Comparison of ENCODE assay signal across 9 cellular contexts in genomic region chr3:49005998-49006397, GRCh38. TPM values are rescaled to one million over a fixed set of nuclear protein-coding genes. Genes with fewer than 3 reads are reported as not detected.
DNase-seq lines count a peak whose midpoint lies in the region; ATAC-seq and TF ChIP-seq lines count a peak whose summit lies in the region.
"Had no signal": no experiment of that assay in that cellular context is flagged by ENCODE, and none has a peak within 500 bp of the region (broad histone marks: within the 10 kb centered on the region; RNA-seq: fewer than 3 reads in every experiment).

No MANE protein-coding gene starts in this region.

- POLR2A ChIA-PET in IMR-90 (lab: Charles Lee; ENCODE audit: unreplicated experiment), result interaction anchor here (0.6 kb wide), 1 partner anchor 23 kb away, joined by 3 read pairs; the partner anchor contains the start of gene IMPDH2

- no peak for TF ChIP-seq POLR2A in IMR-90 (IDR thresholded peaks at IDR 0.05; ENCODE audit: low read depth, low read length)

- peak overlapping the region; percentile 99 for H2AK9ac ChIP-seq in IMR-90 (replicated peaks; ENCODE audit: low read depth, low read length, poor library complexity)

- H3K27ac ChIP-seq in IMR-90 (ENCODE audit: insufficient read depth, low read length) (peak overlapping the region; percentile 79; the same call in 1 of the 2 replicates), neural cell (ENCODE audit: low read length) (peak overlapping the region; percentile 69)

- peak overlapping the region; percentile 91 for H3K23ac ChIP-seq in IMR-90 (ENCODE audit: low read depth, low read length)

- H3K27me3 ChIP-seq in IMR-90 (ENCODE audit: control insufficient read depth, insufficient read depth, low read length) (no peaks in the 10 kb centered on the region), neural cell (ENCODE audit: insufficient read depth, low read depth, low read length) (no peaks in the 10 kb centered on the region)
- H3K27me3 ChIP-seq: SJSA1 had no signal

- H3K79me1 ChIP-seq in IMR-90 (ENCODE audit: low read depth in 1 of 2, low read length in 2 of 2), result peaks cover 0 to 42% of the 10 kb centered on the region in 2 experiments; a peak in 2 of 4 replicates

- intact Hi-C loops in IMR-90 (cut with micrococcal nuclease), result loop anchor here (2.0 kb wide), 1 partner anchor 17 kb away; no protein-coding TSS in a partner anchor

- H3K9ac ChIP-seq in IMR-90 (ENCODE audit: low read depth, low read length) (no peak overlapping the region), neural cell (ENCODE audit: low read length) (peak overlapping the region; percentile 100)

- no peak overlapping the region for H3K56ac ChIP-seq in IMR-90 (ENCODE audit: extremely low read depth, insufficient read depth, low read length)

- peaks cover 3% of the 10 kb centered on the region; the same call in 1 of the 2 replicates for H3K36me3 ChIP-seq in IMR-90 (ENCODE audit: control insufficient read depth, insufficient read depth, low read length)
- no peaks in the 10 kb centered on the region for H3K36me3 ChIP-seq in neural cell (ENCODE audit: insufficient read depth, low read length)

- peaks cover 25% of the 10 kb centered on the region for H3K79me2 ChIP-seq in neural cell (replicated peaks; ENCODE audit: insufficient read depth, low read length)

- peak overlapping the region; percentile 83 to 98; a peak in 3 of 4 replicates for H4K8ac ChIP-seq in IMR-90 (ENCODE audit: low read depth in 2 of 2, low read length in 2 of 2)

- no peak overlapping the region; the same call in 2 of the 3 replicates for H2BK15ac ChIP-seq in IMR-90 (ENCODE audit: low read depth, low read length)

- DNase-seq in AG10803 (ENCODE audit: low read depth) (no peak), IMR-90 (no peak), cardiac fibroblast (ENCODE audit: low read depth in 2 of 2) (no peak), NCI-H2227 (lab: John Stamatoyannopoulos, UW; ENCODE audit: unreplicated experiment) (no peak), cortex of kidney (lab: John Stamatoyannopoulos, UW) (no peak)
- DNase-seq in effector CD4-positive, alpha-beta T cell, result no peak

- peak overlapping the region; percentile 71; the same call in 1 of the 2 replicates for H3K4me2 ChIP-seq in IMR-90 (ENCODE audit: low read depth, low read length)
- H3K4me2 ChIP-seq in neural cell (ENCODE audit: low read length), result no peak overlapping the region

- H3F3A ChIP-seq in neural cell (ENCODE audit: insufficient read depth, low read length, poor library complexity, severe bottlenecking), result no peaks in the 10 kb centered on the region

- H2AK5ac ChIP-seq in IMR-90 (ENCODE audit: low read depth, low read length), result peak overlapping the region; percentile 87

- 0 out of 2 replicates have a peak overlapping the region, but pooled peaks have one; percentile 88 for H3K14ac ChIP-seq in IMR-90 (replicated peaks; ENCODE audit: low read depth, low read length)

- dilution Hi-C loops in IMR-90 (cut with HindIII; ENCODE audit: low sequenced_read_pairs, unreplicated experiment), result no loop called here

- in situ Hi-C loops in IMR-90 (cut with MboI; ENCODE audit: low sequenced_read_pairs), result no loop called here

- TF ChIP-seq EP300 in neural cell (conservative IDR thresholded peaks at IDR 0.05; ENCODE audit: poor library complexity, severe bottlenecking), result no peak

- H2BK20ac ChIP-seq in IMR-90 (ENCODE audit: low read depth, low read length), result no peak overlapping the region

- H3K9me3 ChIP-seq in IMR-90 (ENCODE audit: control insufficient read depth, insufficient read depth, low read length) (no peaks in the 10 kb centered on the region), neural cell (ENCODE audit: low read length) (no peaks in the 10 kb centered on the region)
- H3K9me3 ChIP-seq: SJSA1 had no signal

- no peak overlapping the region for H3K18ac ChIP-seq in IMR-90 (ENCODE audit: low read depth, low read length)

- ATAC-seq in IMR-90 (ENCODE audit: low read depth) (no peak), HG03342 (IDR thresholded peaks at IDR 0.05; ENCODE audit: unreplicated experiment) (no peak)

- H2BK5ac ChIP-seq in IMR-90 (ENCODE audit: low read depth, low read length, poor library complexity, severe bottlenecking), result no peak overlapping the region

- peak overlapping the region; percentile 95 for H2AFZ ChIP-seq in IMR-90 (replicated peaks; ENCODE audit: low read length, poor library complexity)
- no peak overlapping the region for H2AFZ ChIP-seq in neural cell (ENCODE audit: low read depth, low read length)

- H4K20me1 ChIP-seq in IMR-90 (ENCODE audit: insufficient read depth, low read length), result peaks cover 18% of the 10 kb centered on the region
- H4K20me1 ChIP-seq in neural cell (ENCODE audit: insufficient read depth), result peaks cover 4% of the 10 kb centered on the region

- peak overlapping the region; percentile 88 for H3K4ac ChIP-seq in IMR-90 (ENCODE audit: low read depth, low read length)

- H3K4me3 ChIP-seq in AG10803 (ENCODE audit: low read length) (peak overlapping the region; percentile 75), IMR-90 (ENCODE audit: insufficient read depth, low read depth, low read length) (no peak overlapping the region), cardiac fibroblast (replicated peaks in 1 of 2; ENCODE audit: low read depth in 2 of 2, low read length in 2 of 2) (peak overlapping the region; percentile 64 to 88), neural cell (ENCODE audit: low read length) (peak overlapping the region; percentile 100)

- H3K9me1 ChIP-seq in IMR-90 (ENCODE audit: insufficient read depth, low read length), result peaks cover 21% of the 10 kb centered on the region

- CTCF ChIA-PET in IMR-90 (lab: Yijun Ruan, JAX), result no interaction called here

- no TSS peak for BruUV-seq in IMR-90 (replicated peaks; lab: Mats Ljungman, UMichigan)

- TF ChIP-seq RAD21 in IMR-90 (IDR thresholded peaks at IDR 0.05; ENCODE audit: low read length), result no peak
- TF ChIP-seq RAD21 in neural cell (conservative IDR thresholded peaks at IDR 0.05), result no peak

- peak overlapping the region; percentile 53 for H4K5ac ChIP-seq in IMR-90 (ENCODE audit: low read depth, low read length)

- peaks cover 11% of the 10 kb centered on the region for H3K4me1 ChIP-seq in IMR-90 (ENCODE audit: control insufficient read depth, insufficient read depth, low read length)

- H3K9me2 ChIP-seq in neural cell (ENCODE audit: insufficient read depth, low read length), result no peaks in the 10 kb centered on the region

- no peak overlapping the region for H2BK120ac ChIP-seq in IMR-90 (ENCODE audit: low read depth, low read length)

- 93% methylated on average over 2 of the region's 5 CpGs; no CpG with 5 or more reads in 1 of the 2 experiments for WGBS in IMR-90 (ENCODE audit: extremely low coverage in 2 of 2, insufficient read length in 1 of 2), 2 experiments

- TF ChIP-seq CTCF in AG10803 (conservative IDR thresholded peaks at IDR 0.05; ENCODE audit: low read length), result no peak
- no peak for TF ChIP-seq CTCF in IMR-90 (conservative IDR thresholded peaks at IDR 0.05; ENCODE audit: low read depth, low read length)
- TF ChIP-seq CTCF in cardiac fibroblast (IDR thresholded peaks at IDR 0.05; ENCODE audit: low read depth, low read length), result no peak
- no peak for TF ChIP-seq CTCF in neural cell (IDR thresholded peaks at IDR 0.05; ENCODE audit: poor library complexity, severe bottlenecking)

- peak overlapping the region; percentile 58; the same call in 1 of the 2 replicates for H4K91ac ChIP-seq in IMR-90 (ENCODE audit: insufficient read depth, low read depth, low read length)

TF ChIP-seq in IMR-90, 13 proteins besides CTCF, POLR2A, EP300 and RAD21 (continues in another document):
- no peak for TF ChIP-seq MAFK (IDR thresholded peaks at IDR 0.05; ENCODE audit: low read depth, low read length)
- no peak for TF ChIP-seq SMC3 (IDR thresholded peaks at IDR 0.05; ENCODE audit: low read depth, low read length)
- TF ChIP-seq FOS (IDR thresholded peaks at IDR 0.05; ENCODE audit: low read depth, low read length), result no peak
- no peak for TF ChIP-seq RCOR1 (IDR thresholded peaks at IDR 0.05; ENCODE audit: insufficient replicate concordance, low read length)

TF ChIP-seq in neural cell, 6 proteins besides CTCF, POLR2A, EP300 and RAD21 (continues in another document):
- no peak for TF ChIP-seq SMC3 (conservative IDR thresholded peaks at IDR 0.05; ENCODE audit: poor library complexity)
- TF ChIP-seq TAF1 (IDR thresholded peaks at IDR 0.05; ENCODE audit: low read depth), result no peak

RNA-seq across cellular contexts. Expression of gene WDR6, which starts 1.2 kb away (rescaled TPM):
- 55.8 and 60.9 TPM in 2 replicates for total RNA-seq in IMR-90 (2012; rRNA removed)
- 160 and 172 TPM in 2 replicates for polyA plus RNA-seq in IMR-90 (2012; rRNA removed)
- 97.3 and 121 TPM in 2 replicates for polyA plus RNA-seq in IMR-90 (2012; cell fraction: cytosol; rRNA removed)
- 1,034 and 1,622 TPM in 2 replicates for polyA plus RNA-seq in IMR-90 (2012; cell fraction: nucleus; rRNA removed; ENCODE audit: low replicate concordance)
- polyA plus RNA-seq in neural cell, result 315 and 326 TPM in 2 replicates
- polyA minus RNA-seq in neural cell, result 162 TPM in 2 replicates

RNA-seq across cellular contexts. Expression of gene DALRD3, which starts 12.4 kb away (rescaled TPM):
- 27.8 and 28.3 TPM in 2 replicates for total RNA-seq in IMR-90 (2012; rRNA removed)
- polyA plus RNA-seq in IMR-90 (2012; rRNA removed), result 42.2 and 43.5 TPM in 2 replicates
- 33.8 and 36.4 TPM in 2 replicates for polyA plus RNA-seq in IMR-90 (2012; cell fraction: cytosol; rRNA removed)
- 116 and 195 TPM in 2 replicates for polyA plus RNA-seq in IMR-90 (2012; cell fraction: nucleus; rRNA removed; ENCODE audit: low replicate concordance)
- 121 and 145 TPM in 2 replicates for polyA plus RNA-seq in neural cell
- 31.6 and 32.4 TPM in 2 replicates for polyA minus RNA-seq in neural cell

RNA-seq across cellular contexts. Expression of gene NDUFAF3, which starts 15.9 kb away (rescaled TPM):
- 26.5 and 43.3 TPM in 2 replicates for total RNA-seq in IMR-90 (2012; rRNA removed)
- 112 and 137 TPM in 2 replicates for polyA plus RNA-seq in IMR-90 (2012; rRNA removed)
- 38.6 and 96.1 TPM in 2 replicates for polyA plus RNA-seq in IMR-90 (2012; cell fraction: cytosol; rRNA removed)
- polyA plus RNA-seq in IMR-90 (2012; cell fraction: nucleus; rRNA removed; ENCODE audit: low replicate concordance), result 22.8 and 47.7 TPM in 2 replicates
- polyA plus RNA-seq in neural cell, result 36.2 and 49.0 TPM in 2 replicates
- 31.0 and 41.6 TPM in 2 replicates for polyA minus RNA-seq in neural cell

RNA-seq across cellular contexts. Expression of gene P4HTM, which starts 16.0 kb away (rescaled TPM):
- total RNA-seq in IMR-90 (2012; rRNA removed), result 10.4 and 11.1 TPM in 2 replicates
- 26.1 and 29.7 TPM in 2 replicates for polyA plus RNA-seq in IMR-90 (2012; rRNA removed)
- polyA plus RNA-seq in IMR-90 (2012; cell fraction: cytosol; rRNA removed), result 18.8 and 34.8 TPM in 2 replicates
- polyA plus RNA-seq in IMR-90 (2012; cell fraction: nucleus; rRNA removed; ENCODE audit: low replicate concordance), result 99.3 and 171 TPM in 2 replicates
- polyA plus RNA-seq in neural cell, result 97.3 and 111 TPM in 2 replicates
- polyA minus RNA-seq in neural cell, result 49.3 and 58.4 TPM in 2 replicates

RNA-seq across cellular contexts. Expression of gene IMPDH2, which starts 23.2 kb away (rescaled TPM):
- 268 and 296 TPM in 2 replicates for total RNA-seq in IMR-90 (2012; rRNA removed)
- polyA plus RNA-seq in IMR-90 (2012; rRNA removed), result 190 and 194 TPM in 2 replicates
- polyA plus RNA-seq in IMR-90 (2012; cell fraction: cytosol; rRNA removed), result 126 and 176 TPM in 2 replicates
- polyA plus RNA-seq in IMR-90 (2012; cell fraction: nucleus; rRNA removed; ENCODE audit: low replicate concordance), result 254 and 364 TPM in 2 replicates
- polyA plus RNA-seq in neural cell, result 137 and 148 TPM in 2 replicates
- polyA minus RNA-seq in neural cell, result 79.9 and 80.3 TPM in 2 replicates
